Comparison of ENCODE assay signal across 8 cellular contexts in genomic region chr16:10275214-10275996, GRCh38.
DNase-seq lines count a peak whose midpoint lies in the region; ATAC-seq and TF ChIP-seq lines count a peak whose summit lies in the region.
"Not testable (repeated sequence)": the region's sequence is repeated elsewhere in the genome, so short reads cannot be mapped to it uniquely, and the experiment has no call there.

No MANE protein-coding gene starts in this region.

- not testable (repeated sequence) for H4K20me1 ChIP-seq in DOHH2 (ENCODE audit: control insufficient read depth, insufficient read depth, low read depth, low read length); OCI-LY7 (ENCODE audit: insufficient read depth, low read length)

- BruUV-seq in OCI-LY7 (replicated peaks; lab: Mats Ljungman, UMichigan) = not testable (repeated sequence)

- H3K4me1 ChIP-seq in DOHH2 (ENCODE audit: control insufficient read depth, low read length) (peaks cover 45% of the 10 kb centered on the region), OCI-LY7 (ENCODE audit: insufficient read depth, low read length, poor library complexity, severe bottlenecking) (peaks cover 19% of the 10 kb centered on the region)
- not testable (repeated sequence) for H3K4me1 ChIP-seq in mucosa of descending colon (ENCODE audit: low read depth)

- peak overlapping the region; percentile 60 for H3K4me2 ChIP-seq in DOHH2 (ENCODE audit: low read length)
- peak overlapping the region; percentile 17 for H3K4me2 ChIP-seq in OCI-LY7 (ENCODE audit: low read length)

- CTCF ChIA-PET in OCI-LY7 (lab: Charles Lee; ENCODE audit: unreplicated experiment) = interaction anchor here (0.6 kb wide), 1 partner anchor 26 kb away, joined by 3 read pairs; no protein-coding TSS in a partner anchor

- TF ChIP-seq CTCF in DOHH2 (IDR thresholded peaks at IDR 0.05; ENCODE audit: low read depth, low read length, poor library complexity, severe bottlenecking); OCI-LY7 (conservative IDR thresholded peaks at IDR 0.05; ENCODE audit: low read length); mucosa of descending colon (IDR thresholded peaks at IDR 0.05): not testable (repeated sequence)

- H3K9me3 ChIP-seq in DOHH2 (ENCODE audit: control insufficient read depth, insufficient read depth, low read length); OCI-LY7 (ENCODE audit: low read length); mucosa of descending colon: not testable (repeated sequence)

- POLR2A ChIA-PET in OCI-LY7 (lab: Charles Lee) = interaction anchor here (0.6 to 1.0 kb wide), 3 partner anchors 33 to 1524 kb away, joined by 3 to 5 read pairs (median 3); no protein-coding TSS in a partner anchor

- peak; percentile 76 for DNase-seq in OCI-LY7 (ENCODE audit: low spot score)
- DNase-seq in activated T-cell treated with anti-CD3 and anti-CD28 coated beads, Interleukin-2, amount 50 U/mL, for 24 hours; mucosa of descending colon: not testable (repeated sequence)

- peaks cover 11% of the 10 kb centered on the region for H3K4me1 Mint-ChIP-seq in activated T-cell treated with anti-CD3 and anti-CD28 coated beads, Interleukin-2, amount 50 U/mL, for 24 hours (ENCODE audit: low read depth)

- H3K36me3 Mint-ChIP-seq in activated T-cell treated with anti-CD3 and anti-CD28 coated beads, Interleukin-2, amount 50 U/mL, for 24 hours (ENCODE audit: low read depth) = not testable (repeated sequence)

- H3K9me3 Mint-ChIP-seq in activated T-cell treated with anti-CD3 and anti-CD28 coated beads, Interleukin-2, amount 50 U/mL, for 24 hours = peaks cover 17% of the 10 kb centered on the region

- H2AFZ ChIP-seq in OCI-LY7 (ENCODE audit: low read length) = peak overlapping the region; percentile 71

- not testable (repeated sequence) for H3K27me3 Mint-ChIP-seq in activated T-cell treated with anti-CD3 and anti-CD28 coated beads, Interleukin-2, amount 50 U/mL, for 24 hours

- H3K79me2 ChIP-seq in DOHH2 (ENCODE audit: control insufficient read depth, low read length); OCI-LY7 (ENCODE audit: insufficient read depth, low read depth, low read length): not testable (repeated sequence)

- H3K27ac ChIP-seq in DOHH2 (ENCODE audit: low read depth, low read length) (peak overlapping the region; percentile 75), OCI-LY7 (ENCODE audit: low read depth, low read length, poor library complexity, severe bottlenecking) (peak overlapping the region; percentile 56)

- H3K9me2 ChIP-seq in DOHH2 (replicated peaks; ENCODE audit: control insufficient read depth, low read length); OCI-LY7 (ENCODE audit: insufficient read depth, low read length): not testable (repeated sequence)

- H3K36me3 ChIP-seq in DOHH2 (ENCODE audit: control insufficient read depth, low read length); OCI-LY7 (ENCODE audit: insufficient read depth, low read length); mucosa of descending colon (ENCODE audit: low read depth): not testable (repeated sequence)

- not testable (repeated sequence) for H3F3A ChIP-seq in DOHH2 (ENCODE audit: control insufficient read depth, insufficient read depth)

- intact Hi-C loops in OCI-LY7 (cut with micrococcal nuclease; ENCODE audit: unreplicated experiment) = loop anchor here (10.0 kb wide), 1 partner anchor 109 kb away; the partner anchor contains the start of gene ATF7IP2
- intact Hi-C loops in mucosa of descending colon (cut with DNase I, micrococcal nuclease) = not testable (repeated sequence)

- peak overlapping the region; percentile 82 for H3K27ac Mint-ChIP-seq in activated T-cell treated with anti-CD3 and anti-CD28 coated beads, Interleukin-2, amount 50 U/mL, for 24 hours

- not testable (repeated sequence) for H3K27me3 ChIP-seq in DOHH2 (ENCODE audit: control insufficient read depth, low read length)

- H3K4me3 Mint-ChIP-seq in activated T-cell treated with anti-CD3 and anti-CD28 coated beads, Interleukin-2, amount 50 U/mL, for 24 hours = not testable (repeated sequence)

- peak overlapping the region; percentile 43 for H3K4me3 ChIP-seq in DOHH2 (ENCODE audit: low read length)
- peak overlapping the region; percentile 0 for H3K4me3 ChIP-seq in OCI-LY7 (ENCODE audit: low read depth, low read length, poor library complexity, severe bottlenecking)
- not testable (repeated sequence) for H3K4me3 ChIP-seq in mucosa of descending colon

- peak; percentile 84 for ATAC-seq in GM18909 (IDR thresholded peaks at IDR 0.05; ENCODE audit: poor library complexity, unreplicated experiment)
- peak; percentile 85 for ATAC-seq in GM21390 (IDR thresholded peaks at IDR 0.05; ENCODE audit: unreplicated experiment)
- peak; percentile 85 for ATAC-seq in HG02798 (IDR thresholded peaks at IDR 0.05; ENCODE audit: poor library complexity, unreplicated experiment)
- ATAC-seq in HG03378 (IDR thresholded peaks at IDR 0.05; ENCODE audit: unreplicated experiment) = peak; percentile 78
- peak; percentile 19 for ATAC-seq in mucosa of descending colon

Comparison
In these comparisons a context has a peak if more than half of its experiments do, and no peak if none do; other contexts are left out.
1. ATAC-seq: peak in every context shown above with its lines; median percentile 85 in GM21390; 85 in HG02798; 84 in GM18909; 78 in HG03378; 19 in mucosa of descending colon.